Comparison of ENCODE assay signal across 26 cellular contexts in the genomic region with DNA sequence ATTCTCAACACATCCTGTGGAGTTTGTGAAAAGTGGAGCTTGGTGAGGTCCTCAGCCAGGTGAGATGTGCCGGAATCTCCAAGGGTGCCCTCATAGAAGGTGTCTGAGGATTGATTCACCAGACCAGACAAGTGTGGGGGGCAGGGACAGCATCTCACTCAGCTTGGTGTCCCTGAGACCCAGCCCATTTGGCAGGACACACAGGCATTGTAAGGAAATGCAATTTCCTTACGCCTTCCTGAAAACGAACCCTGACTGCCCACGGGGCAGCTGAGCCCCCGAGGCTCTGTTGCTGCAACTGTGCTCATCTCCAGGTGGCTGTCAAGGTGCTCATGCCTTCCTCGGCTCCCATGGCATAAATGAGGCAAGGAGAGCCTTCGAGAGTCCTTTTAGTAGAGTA.
"Had no signal": no experiment of that assay in that cellular context is flagged by ENCODE, and none has a peak within 500 bp of the region (broad histone marks: within the 10 kb centered on the region; RNA-seq: fewer than 3 reads in every experiment).

No MANE protein-coding gene starts in this region.

- H3K27me3 ChIP-seq: esophagus squamous epithelium, spleen, suprapubic skin, transverse colon, upper lobe of right lung, uterus had no signal

- H3K27me3 Mint-ChIP-seq: memory B cell; stimulated activated naive CD8-positive, alpha-beta T cell treated with anti-CD3 and anti-CD28 coated beads, Interleukin-15, amount 100 ng/mL, for 72 hours had no signal

- H3K27ac ChIP-seq: esophagus squamous epithelium, heart right ventricle, psoas muscle, skin epidermis, spleen, suprapubic skin, transverse colon, upper lobe of right lung, uterus had no signal

- H3K27ac Mint-ChIP-seq: endodermal cell; memory B cell; natural killer cell; stimulated activated naive CD8-positive, alpha-beta T cell treated with anti-CD3 and anti-CD28 coated beads, Interleukin-15, amount 100 ng/mL, for 72 hours had no signal

- H3K4me1 Mint-ChIP-seq: neural crest cell; stimulated activated naive CD8-positive, alpha-beta T cell treated with anti-CD3 and anti-CD28 coated beads, Interleukin-15, amount 100 ng/mL, for 72 hours had no signal

- H3K36me3 ChIP-seq: esophagus squamous epithelium, heart right ventricle, spleen, suprapubic skin, transverse colon, upper lobe of right lung, uterus had no signal

- H3K9me3 Mint-ChIP-seq: endodermal cell; memory B cell; natural killer cell; neural crest cell; stimulated activated naive CD8-positive, alpha-beta T cell treated with anti-CD3 and anti-CD28 coated beads, Interleukin-15, amount 100 ng/mL, for 72 hours had no signal

- H3K36me3 Mint-ChIP-seq: natural killer cell had no signal

- DNase-seq: effector CD8-positive, alpha-beta T cell; endodermal cell; erythroblast; esophagus squamous epithelium; foreskin melanocyte; glutamatergic neuron; heart right ventricle; hippocampal formation; left ventricle myocardium superior; natural killer cell; right cardiac atrium; spleen; stimulated activated CD4-positive, alpha-beta T cell treated with anti-CD3 and anti-CD28 coated beads, Interleukin-2, amount 100 ng/mL, for 48 hours; stimulated activated naive CD4-positive, alpha-beta T cell; stimulated activated naive CD8-positive, alpha-beta T cell treated with anti-CD3 and anti-CD28 coated beads, Interleukin-15, amount 100 ng/mL, for 72 hours; transverse colon; upper lobe of right lung; uterus had no signal

- H3K4me3 Mint-ChIP-seq: endodermal cell; memory B cell; natural killer cell; neural crest cell; stimulated activated naive CD8-positive, alpha-beta T cell treated with anti-CD3 and anti-CD28 coated beads, Interleukin-15, amount 100 ng/mL, for 72 hours had no signal

- FAIRE-seq: colon, islet of Langerhans had no signal

- H3K9me3 ChIP-seq: esophagus squamous epithelium, heart right ventricle, psoas muscle, spleen, suprapubic skin, transverse colon, upper lobe of right lung, uterus had no signal

- H3K4me1 ChIP-seq: psoas muscle, transverse colon, upper lobe of right lung, uterus had no signal

- H3K4me3 ChIP-seq: esophagus squamous epithelium, heart right ventricle, lung, psoas muscle, skin epidermis, spleen, suprapubic skin, transverse colon, upper lobe of right lung, uterus had no signal
